Comparison of ENCODE assay signal across 17 cellular contexts in genomic region chr4:78956979-78957378, GRCh38.
"Had no signal": no experiment of that assay in that cellular context is flagged by ENCODE, and none has a peak within 500 bp of the region (broad histone marks: within the 10 kb centered on the region; RNA-seq: fewer than 3 reads in every experiment).

No MANE protein-coding gene starts in this region.

- H3K36me3 Mint-ChIP-seq: activated naive CD4-positive, alpha-beta T cell treated with anti-CD3 and anti-CD28 coated beads, Interleukin-2, amount 50 U/mL, for 24 hours had no signal

- H3K9me3 Mint-ChIP-seq: activated naive CD4-positive, alpha-beta T cell treated with anti-CD3 and anti-CD28 coated beads, Interleukin-2, amount 50 U/mL, for 24 hours; nephron; stimulated activated naive CD8-positive, alpha-beta T cell treated with anti-CD3 and anti-CD28 coated beads, Interleukin-15, amount 100 ng/mL, for 72 hours had no signal

- DNase-seq: activated CD4-positive, alpha-beta T cell treated with anti-CD3 and anti-CD28 coated beads for 1 hour; activated CD4-positive, alpha-beta T cell treated with anti-CD3 and anti-CD28 coated beads, Interleukin-2, amount 50 U/mL, for 1 hour; activated gamma-delta T cell treated with Interleukin-2 at 50 U/mL for 16 hours; activated T-cell treated with anti-CD3 and anti-CD28 coated beads, Interleukin-2, amount 50 U/mL, for 1 hour; central memory CD4-positive, alpha-beta T cell; dermis blood vessel endothelial cell; effector CD8-positive, alpha-beta T cell; gastrocnemius medialis; hypothalamus; right cardiac atrium; stimulated activated CD4-positive, alpha-beta T cell treated with anti-CD3 and anti-CD28 coated beads, Interleukin-12 subunit alpha, Interleukin-12 subunit beta, amount 100 ng/mL, for 4 hours; stimulated activated naive CD8-positive, alpha-beta T cell treated with anti-CD3 and anti-CD28 coated beads, Interleukin-15, amount 100 ng/mL, for 72 hours; tibial artery; WERI-Rb-1 had no signal

- H3K27me3 Mint-ChIP-seq: stimulated activated naive CD8-positive, alpha-beta T cell treated with anti-CD3 and anti-CD28 coated beads, Interleukin-15, amount 100 ng/mL, for 72 hours had no signal

- H3K4me1 ChIP-seq: parathyroid adenoma had no signal

- H3K27me3 ChIP-seq: gastrocnemius medialis, tibial artery had no signal

- ATAC-seq: gastrocnemius medialis; right cardiac atrium; stimulated activated naive CD8-positive, alpha-beta T cell treated with anti-CD3 and anti-CD28 coated beads, Interleukin-15, amount 100 ng/mL, for 72 hours had no signal

- H3K4me3 Mint-ChIP-seq: activated naive CD4-positive, alpha-beta T cell treated with anti-CD3 and anti-CD28 coated beads, Interleukin-2, amount 50 U/mL, for 24 hours; nephron; stimulated activated naive CD8-positive, alpha-beta T cell treated with anti-CD3 and anti-CD28 coated beads, Interleukin-15, amount 100 ng/mL, for 72 hours had no signal

- H3K27ac Mint-ChIP-seq: activated naive CD4-positive, alpha-beta T cell treated with anti-CD3 and anti-CD28 coated beads, Interleukin-2, amount 50 U/mL, for 24 hours; nephron; stimulated activated naive CD8-positive, alpha-beta T cell treated with anti-CD3 and anti-CD28 coated beads, Interleukin-15, amount 100 ng/mL, for 72 hours had no signal

- H3K9me3 ChIP-seq: gastrocnemius medialis, tibial artery had no signal

- H3K27ac ChIP-seq: gastrocnemius medialis, parathyroid adenoma, tibial artery, WERI-Rb-1 had no signal

- H3K4me1 Mint-ChIP-seq: activated naive CD4-positive, alpha-beta T cell treated with anti-CD3 and anti-CD28 coated beads, Interleukin-2, amount 50 U/mL, for 24 hours; stimulated activated naive CD8-positive, alpha-beta T cell treated with anti-CD3 and anti-CD28 coated beads, Interleukin-15, amount 100 ng/mL, for 72 hours had no signal
